11 cellular contexts compared by ENCODE assay signal in genomic region chr4:138190452-138190858, GRCh38. TPM values are rescaled to one million over a fixed set of nuclear protein-coding genes. Genes with fewer than 3 reads are reported as not detected.
DNase-seq lines count a peak whose midpoint lies in the region; ATAC-seq and TF ChIP-seq lines count a peak whose summit lies in the region.
"Had no signal": no experiment of that assay in that cellular context is flagged by ENCODE, and none has a peak within 500 bp of the region (broad histone marks: within the 10 kb centered on the region; RNA-seq: fewer than 3 reads in every experiment).

No MANE protein-coding gene starts in this region.

- H3K4me3 ChIP-seq in gastrocnemius medialis = no peak overlapping the region
- H3K4me3 ChIP-seq: coronary artery, PC-9 had no signal

- no peak for TF ChIP-seq POLR2A in gastrocnemius medialis (IDR thresholded peaks at IDR 0.05)

- H3K27me3 ChIP-seq in gastrocnemius medialis = no peaks in the 10 kb centered on the region

- H3K4me1 ChIP-seq in gastrocnemius medialis = no peaks in the 10 kb centered on the region

- in situ Hi-C loops in gastrocnemius medialis (cut with MboI; ENCODE audit: low sequenced_read_pairs in 4 of 4) = loop anchor here in 2 of 4 donors (25.0 kb wide), 3 partner anchors 153 to 497 kb away; no protein-coding TSS in a partner anchor

- H3K36me3 ChIP-seq in gastrocnemius medialis = no peaks in the 10 kb centered on the region

- no peak overlapping the region for H3K27ac ChIP-seq in gastrocnemius medialis
- H3K27ac ChIP-seq: coronary artery, PC-9 had no signal

- no peak for TF ChIP-seq CTCF in gastrocnemius medialis (IDR thresholded peaks at IDR 0.05 in 4 of 5, conservative IDR thresholded peaks at IDR 0.05 in 1 of 5)

- DNase-seq in GDM1 (lab: John Stamatoyannopoulos, UW) = peak; percentile 15
- DNase-seq in OCI-M1 (lab: John Stamatoyannopoulos, UW) = peak; percentile 93
- DNase-seq in posterior vena cava (ENCODE audit: low spot score) = no peak
- DNase-seq in gastrocnemius medialis = no peak
- no peak for DNase-seq in NCI-H1694 treated with DMSO at 0.1 percent for 48 hours (lab: John Stamatoyannopoulos, UW)
- no peak for DNase-seq in NCI-H1417 treated with DMSO at 0.1 percent for 48 hours (lab: John Stamatoyannopoulos, UW)
- DNase-seq: HFFc6, PC-9 had no signal

- intact Hi-C loops in posterior vena cava (cut with DNase I) = no loop called here
- intact Hi-C loops in gastrocnemius medialis (cut with DNase I; ENCODE audit: low total_unique reads) = no loop called here

- no peaks in the 10 kb centered on the region for H3K9me3 ChIP-seq in gastrocnemius medialis

- ATAC-seq in GM19463 (IDR thresholded peaks at IDR 0.05; ENCODE audit: unreplicated experiment) = peak; percentile 95
- ATAC-seq in HG03095 (IDR thresholded peaks at IDR 0.05; ENCODE audit: unreplicated experiment) = peak; percentile 99
- no peak for ATAC-seq in gastrocnemius medialis

RNA-seq across cellular contexts. Expression of gene SLC7A11, which starts 51.7 kb away (rescaled TPM):
- total RNA-seq in posterior vena cava = 1 to 10 TPM in 1 of 2 donors, under 1 TPM in 1; 0.33 to 1.9 TPM
- under 1 TPM in 2 of 4 donors, not detected in 2; 0.10 to 0.11 TPM for total RNA-seq in gastrocnemius medialis

Comparison
In these comparisons a context has a peak if more than half of its experiments do, and no peak if none do; other contexts are left out.
1. DNase-seq: peak in GDM1 (single experiment) and OCI-M1 (single experiment); none in posterior vena cava (single experiment), gastrocnemius medialis (0 of 2), NCI-H1694 treated with DMSO at 0.1 percent for 48 hours (single experiment) and NCI-H1417 treated with DMSO at 0.1 percent for 48 hours (single experiment).
2. ATAC-seq: peak in GM19463 (single experiment) and HG03095 (single experiment); none in gastrocnemius medialis (0 of 2).